Comparison of ENCODE assay signal across 31 cellular contexts in the genomic region with DNA sequence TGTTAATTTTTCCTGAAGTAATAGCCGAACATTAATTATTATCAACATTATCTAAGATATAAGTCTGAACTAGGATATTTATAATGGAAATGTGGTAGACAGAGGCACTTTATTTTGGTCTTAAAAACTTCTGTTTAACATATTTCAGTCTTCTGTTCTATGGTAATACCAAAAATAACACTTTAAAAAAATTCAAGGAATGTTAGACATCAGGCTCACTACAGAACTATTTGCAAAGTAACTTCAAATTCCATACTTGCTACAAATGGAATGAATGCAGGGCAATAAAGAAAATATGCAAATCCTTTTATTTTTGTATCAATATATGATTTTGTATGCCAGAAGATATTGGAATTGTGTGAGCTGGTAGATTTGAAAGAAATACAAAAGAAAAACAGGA.
DNase-seq lines count a peak whose midpoint lies in the region; ATAC-seq, FAIRE-seq and TF ChIP-seq lines count a peak whose summit lies in the region.
"Had no signal": no experiment of that assay in that cellular context is flagged by ENCODE, and none has a peak within 500 bp of the region (broad histone marks: within the 10 kb centered on the region; RNA-seq: fewer than 3 reads in every experiment).

No MANE protein-coding gene starts in this region.

- FAIRE-seq in small intestine (lab: Jason Lieb, UNC) = peak; percentile 33
- FAIRE-seq: bronchial epithelial cell, keratinocyte had no signal

- H3K27ac ChIP-seq in small intestine (ENCODE audit: low read depth in 1 of 2, low read length in 1 of 2) = no peak overlapping the region
- H3K27ac ChIP-seq: adrenal gland, colonic mucosa, HL-60, left ventricle myocardium inferior, neural progenitor cell, PC-9, right atrium auricular region, tibial nerve had no signal

- no peaks in the 10 kb centered on the region for H3K9me3 ChIP-seq in small intestine (ENCODE audit: control insufficient read depth, low read depth)
- H3K9me3 ChIP-seq: adrenal gland, colonic mucosa, HAP-1 had no signal

- H3K4me1 Mint-ChIP-seq in activated T-helper 1 cell treated with anti-CD3 and anti-CD28 coated beads, Interleukin-12 subunit alpha, Interleukin-12 subunit beta, Interleukin-2, Interleukin-4 antibody, amounts not matched to agents 30 ng/mL and 10 ng/mL and 1 ng/mL, durations not matched to agents 14 hours and 24 hours and 36 hours (ENCODE audit: low read depth) = no peaks in the 10 kb centered on the region
- H3K4me1 Mint-ChIP-seq: activated CD4-positive, alpha-beta memory T cell treated with anti-CD3 and anti-CD28 coated beads, Interleukin-2, amount 10 ng/mL, durations not matched to agents 7 days and 5 days; CD4-positive, CD25-positive, alpha-beta regulatory T cell had no signal

- peak; percentile 66 for ATAC-seq in SK-N-SH treated with all-trans-retinoic acid at 6 μM for 48 hours
- ATAC-seq: Right ventricle myocardium inferior had no signal

- no peaks in the 10 kb centered on the region for H3K36me3 Mint-ChIP-seq in activated T-helper 1 cell treated with anti-CD3 and anti-CD28 coated beads, Interleukin-12 subunit alpha, Interleukin-12 subunit beta, Interleukin-2, Interleukin-4 antibody, amounts not matched to agents 30 ng/mL and 10 ng/mL and 1 ng/mL, durations not matched to agents 14 hours and 24 hours and 36 hours (ENCODE audit: low read depth)
- H3K36me3 Mint-ChIP-seq: CD4-positive, CD25-positive, alpha-beta regulatory T cell had no signal

- no peak overlapping the region for H3K27ac Mint-ChIP-seq in activated T-helper 1 cell treated with anti-CD3 and anti-CD28 coated beads, Interleukin-12 subunit alpha, Interleukin-12 subunit beta, Interleukin-2, Interleukin-4 antibody, amounts not matched to agents 30 ng/mL and 10 ng/mL and 1 ng/mL, durations not matched to agents 14 hours and 24 hours and 36 hours
- H3K27ac Mint-ChIP-seq: activated CD4-positive, alpha-beta memory T cell treated with anti-CD3 and anti-CD28 coated beads, Interleukin-2, amount 10 ng/mL, durations not matched to agents 7 days and 5 days; activated naive CD4-positive, alpha-beta T cell treated with anti-CD3 and anti-CD28 coated beads for 36 hours; CD4-positive, CD25-positive, alpha-beta regulatory T cell; neural progenitor cell had no signal

- peak; percentile 29 for DNase-seq in GM03348 (ENCODE audit: low spot score)
- peak; percentile 61 for DNase-seq in fibroblast of peridontal ligament (ENCODE audit: extremely low read depth)
- no peak for DNase-seq in small intestine
- DNase-seq in Ammon's horn (ENCODE audit: low spot score) = no peak
- DNase-seq in activated T-helper 1 cell treated with anti-CD3 and anti-CD28 coated beads, Interleukin-12 subunit alpha, Interleukin-12 subunit beta, Interleukin-2, Interleukin-4 antibody, amounts not matched to agents 30 ng/mL and 10 ng/mL and 1 ng/mL, durations not matched to agents 14 hours and 24 hours and 36 hours (ENCODE audit: low spot score) = no peak
- no peak for DNase-seq in NCI-H510A (lab: John Stamatoyannopoulos, UW)
- DNase-seq: activated CD4-positive, alpha-beta memory T cell treated with anti-CD3 and anti-CD28 coated beads, Interleukin-2, amount 10 ng/mL, durations not matched to agents 7 days and 5 days; activated CD4-positive, alpha-beta T cell treated with anti-CD3 and anti-CD28 coated beads for 1 hour; activated CD8-positive, alpha-beta memory T cell treated with anti-CD3 and anti-CD28 coated beads, Interleukin-2, amount 50 U/mL, for 4 hours; activated naive CD4-positive, alpha-beta T cell treated with anti-CD3 and anti-CD28 coated beads for 36 hours; adrenal gland; CD4-positive, CD25-positive, alpha-beta regulatory T cell; colonic mucosa; effector CD8-positive, alpha-beta T cell; left ventricle myocardium inferior; mesenchymal stem cell; NCI-H1417 treated with DMSO at 0.1 percent for 48 hours; NCI-H2029 treated with DMSO at 0.1 percent for 48 hours; NCI-H526 treated with DMSO at 0.1 percent for 48 hours; PC-9; stimulated activated CD4-positive, alpha-beta T cell treated with anti-CD3 and anti-CD28 coated beads, Interleukin-12 subunit alpha, Interleukin-12 subunit beta, amount 100 ng/mL, for 4 hours; stimulated activated CD4-positive, alpha-beta T cell treated with anti-CD3 and anti-CD28 coated beads, Interleukin-4, amount 100 ng/mL, for 1 hour had no signal

- no peak overlapping the region for H3K4me3 ChIP-seq in small intestine (ENCODE audit: low read depth in 1 of 2, low read length in 2 of 2)
- H3K4me3 ChIP-seq: adrenal gland, colonic mucosa, HAP-1, left ventricle myocardium inferior, neural progenitor cell, PC-9, right atrium auricular region, tibial nerve had no signal

- H3K36me3 ChIP-seq in small intestine (ENCODE audit: control insufficient read depth in 2 of 2, insufficient read depth in 2 of 2, low read length in 2 of 2) = no peaks in the 10 kb centered on the region
- H3K36me3 ChIP-seq: adrenal gland, colonic mucosa, HAP-1, left ventricle myocardium inferior, neural progenitor cell, right atrium auricular region, tibial nerve had no signal

- no peaks in the 10 kb centered on the region for H3K4me1 ChIP-seq in small intestine (ENCODE audit: control insufficient read depth in 2 of 2, insufficient read depth in 1 of 2, low read depth in 1 of 2, low read length in 1 of 2)
- H3K4me1 ChIP-seq: adrenal gland, colonic mucosa, left ventricle myocardium inferior, neural progenitor cell, right atrium auricular region, tibial nerve had no signal

- no peak overlapping the region for H3K4me3 Mint-ChIP-seq in activated T-helper 1 cell treated with anti-CD3 and anti-CD28 coated beads, Interleukin-12 subunit alpha, Interleukin-12 subunit beta, Interleukin-2, Interleukin-4 antibody, amounts not matched to agents 30 ng/mL and 10 ng/mL and 1 ng/mL, durations not matched to agents 14 hours and 24 hours and 36 hours
- H3K4me3 Mint-ChIP-seq: activated CD4-positive, alpha-beta memory T cell treated with anti-CD3 and anti-CD28 coated beads, Interleukin-2, amount 10 ng/mL, durations not matched to agents 7 days and 5 days; activated naive CD4-positive, alpha-beta T cell treated with anti-CD3 and anti-CD28 coated beads for 36 hours; CD4-positive, CD25-positive, alpha-beta regulatory T cell; neural progenitor cell had no signal

- H3K27me3 ChIP-seq in small intestine (ENCODE audit: control insufficient read depth in 2 of 2, insufficient read depth in 2 of 2, low read length in 2 of 2) = no peaks in the 10 kb centered on the region
- H3K27me3 ChIP-seq: adrenal gland, colonic mucosa, neural progenitor cell, right atrium auricular region, tibial nerve had no signal

- 78 to 86% (median 80%) methylated on average over 1 of the region's 1 CpG for WGBS in small intestine, 3 donors

- H3K27me3 Mint-ChIP-seq in activated T-helper 1 cell treated with anti-CD3 and anti-CD28 coated beads, Interleukin-12 subunit alpha, Interleukin-12 subunit beta, Interleukin-2, Interleukin-4 antibody, amounts not matched to agents 30 ng/mL and 10 ng/mL and 1 ng/mL, durations not matched to agents 14 hours and 24 hours and 36 hours (ENCODE audit: insufficient read depth) = no peaks in the 10 kb centered on the region
- H3K27me3 Mint-ChIP-seq: activated CD4-positive, alpha-beta memory T cell treated with anti-CD3 and anti-CD28 coated beads, Interleukin-2, amount 10 ng/mL, durations not matched to agents 7 days and 5 days; CD4-positive, CD25-positive, alpha-beta regulatory T cell had no signal

- H3K9me3 Mint-ChIP-seq in activated T-helper 1 cell treated with anti-CD3 and anti-CD28 coated beads, Interleukin-12 subunit alpha, Interleukin-12 subunit beta, Interleukin-2, Interleukin-4 antibody, amounts not matched to agents 30 ng/mL and 10 ng/mL and 1 ng/mL, durations not matched to agents 14 hours and 24 hours and 36 hours = peaks cover 3% of the 10 kb centered on the region
- H3K9me3 Mint-ChIP-seq: activated CD4-positive, alpha-beta memory T cell treated with anti-CD3 and anti-CD28 coated beads, Interleukin-2, amount 10 ng/mL, durations not matched to agents 7 days and 5 days; activated naive CD4-positive, alpha-beta T cell treated with anti-CD3 and anti-CD28 coated beads for 36 hours had no signal

- intact Hi-C loops in activated T-helper 1 cell treated with anti-CD3 and anti-CD28 coated beads, Interleukin-12 subunit alpha, Interleukin-12 subunit beta, Interleukin-2, Interleukin-4 antibody, amounts not matched to agents 30 ng/mL and 10 ng/mL and 1 ng/mL, durations not matched to agents 14 hours and 24 hours and 36 hours (cut with micrococcal nuclease) = no loop called here

TF ChIP-seq in SK-N-SH treated with all-trans-retinoic acid at 6 μM for 48 hours, 23 proteins besides CTCF, POLR2A, EP300 and RAD21:
- TF ChIP-seq ISL1 (CRISPR knock-in tag; IDR thresholded peaks at IDR 0.05) (0 out of 2 replicates have a peak, but pooled peaks have one; percentile 46), ZNF8 (CRISPR knock-in tag; IDR thresholded peaks at IDR 0.05) (no peak)

Comparison
In these comparisons a context has a peak if more than half of its experiments do, and no peak if none do; other contexts are left out.
1. DNase-seq: peak in GM03348 (single experiment) and fibroblast of peridontal ligament (single experiment); none in small intestine (single experiment), Ammon's horn (single experiment), activated T-helper 1 cell treated with anti-CD3 and anti-CD28 coated beads, Interleukin-12 subunit alpha, Interleukin-12 subunit beta, Interleukin-2, Interleukin-4 antibody, amounts not matched to agents 30 ng/mL and 10 ng/mL and 1 ng/mL, durations not matched to agents 14 hours and 24 hours and 36 hours (single experiment) and NCI-H510A (single experiment).